29 cellular contexts compared by ENCODE assay signal in genomic region chr10:62178568-62178967, GRCh38.
DNase-seq lines count a peak whose midpoint lies in the region; ATAC-seq and TF ChIP-seq lines count a peak whose summit lies in the region.
"Had no signal": no experiment of that assay in that cellular context is flagged by ENCODE, and none has a peak within 500 bp of the region (broad histone marks: within the 10 kb centered on the region; RNA-seq: fewer than 3 reads in every experiment).

No MANE protein-coding gene starts in this region.

- POLR2A ChIA-PET in activated naive CD8-positive, alpha-beta T cell treated with anti-CD3 and anti-CD28 coated beads, Interleukin-2, amount 10 ng/mL, durations not matched to agents 7 days and 5 days (lab: Charles Lee) = interaction anchor here (1.1 kb wide), 1 partner anchor 21 kb away, joined by 3 read pairs; no protein-coding TSS in a partner anchor
- POLR2A ChIA-PET in activated CD4-positive, alpha-beta memory T cell treated with anti-CD3 and anti-CD28 coated beads, Interleukin-2, amount 10 ng/mL, durations not matched to agents 7 days and 5 days (lab: Charles Lee) = no interaction called here
- POLR2A ChIA-PET in CD8-positive, alpha-beta memory T cell (lab: Charles Lee) = no interaction called here

- intact Hi-C loops in heart left ventricle (cut with DNase I) = no loop called here

- peaks cover 0 to 10% (median 0%) of the 10 kb centered on the region in 12 donors for H3K9me3 ChIP-seq in heart left ventricle
- H3K9me3 ChIP-seq in CD8-positive, alpha-beta memory T cell (ENCODE audit: low read length) = no peaks in the 10 kb centered on the region
- H3K9me3 ChIP-seq: pancreas, right atrium auricular region, transverse colon had no signal

- no peak overlapping the region for H3K4me3 ChIP-seq in fibroblast of the aortic adventitia (ENCODE audit: low read depth, low read length)
- no peak overlapping the region for H3K4me3 ChIP-seq in heart left ventricle
- H3K4me3 ChIP-seq in CD8-positive, alpha-beta memory T cell (ENCODE audit: low read length) = no peak overlapping the region
- H3K4me3 ChIP-seq in foreskin fibroblast (ENCODE audit: low read depth in 1 of 2, low read length in 2 of 2) = no peak overlapping the region
- H3K4me3 ChIP-seq: BLaER1 treated with 17β-estradiol and CSF1 and Interleukin-3, amounts not matched to agents 10 nM and 100 nM; pancreas; right atrium auricular region; SK-N-MC; smooth muscle cell; transverse colon had no signal

- CTCF ChIA-PET in activated CD4-positive, alpha-beta memory T cell treated with anti-CD3 and anti-CD28 coated beads, Interleukin-2, amount 10 ng/mL, durations not matched to agents 7 days and 5 days (lab: Charles Lee) = no interaction called here
- CTCF ChIA-PET in CD8-positive, alpha-beta memory T cell (lab: Charles Lee) = no interaction called here

- H3K27ac Mint-ChIP-seq in activated naive CD8-positive, alpha-beta T cell treated with anti-CD3 and anti-CD28 coated beads, Interleukin-2, amount 10 ng/mL, durations not matched to agents 7 days and 5 days = peak overlapping the region; percentile 19
- no peak overlapping the region for H3K27ac Mint-ChIP-seq in activated naive CD8-positive, alpha-beta T cell treated with anti-CD3 and anti-CD28 coated beads for 36 hours
- H3K27ac Mint-ChIP-seq in activated CD4-positive, alpha-beta memory T cell treated with anti-CD3 and anti-CD28 coated beads, Interleukin-2, amount 10 ng/mL, durations not matched to agents 7 days and 5 days = peak overlapping the region; percentile 18
- H3K27ac Mint-ChIP-seq in CD8-positive, alpha-beta memory T cell = peak overlapping the region in 3 of 8 donors; percentile 29 to 73 (median 49)
- H3K27ac Mint-ChIP-seq: activated CD8-positive, alpha-beta memory T cell treated with anti-CD3 and anti-CD28 coated beads, Interleukin-2, amount 10 ng/mL, durations not matched to agents 7 days and 5 days had no signal

- TF ChIP-seq CTCF in fibroblast of the aortic adventitia (IDR thresholded peaks at IDR 0.05; ENCODE audit: insufficient read depth, low read length) = no peak
- TF ChIP-seq CTCF in heart left ventricle (IDR thresholded peaks at IDR 0.05) = no peak
- no peak for TF ChIP-seq CTCF in foreskin fibroblast (IDR thresholded peaks at IDR 0.05; ENCODE audit: low read depth, low read length)

- no peaks in the 10 kb centered on the region for H3K36me3 ChIP-seq in heart left ventricle
- H3K36me3 ChIP-seq in CD8-positive, alpha-beta memory T cell (ENCODE audit: insufficient read depth, low read length) = no peaks in the 10 kb centered on the region
- H3K36me3 ChIP-seq: pancreas, right atrium auricular region, transverse colon had no signal

- peaks cover 54% of the 10 kb centered on the region for H3K4me1 Mint-ChIP-seq in activated naive CD8-positive, alpha-beta T cell treated with anti-CD3 and anti-CD28 coated beads, Interleukin-2, amount 10 ng/mL, durations not matched to agents 7 days and 5 days
- peaks cover 52% of the 10 kb centered on the region for H3K4me1 Mint-ChIP-seq in activated naive CD8-positive, alpha-beta T cell treated with anti-CD3 and anti-CD28 coated beads for 36 hours
- peaks cover 72% of the 10 kb centered on the region for H3K4me1 Mint-ChIP-seq in activated CD4-positive, alpha-beta memory T cell treated with anti-CD3 and anti-CD28 coated beads, Interleukin-2, amount 10 ng/mL, durations not matched to agents 7 days and 5 days
- H3K4me1 Mint-ChIP-seq in CD8-positive, alpha-beta memory T cell = peaks cover 33 to 72% (median 63%) of the 10 kb centered on the region in 3 donors

- peaks cover 63% of the 10 kb centered on the region for H3K36me3 Mint-ChIP-seq in activated naive CD8-positive, alpha-beta T cell treated with anti-CD3 and anti-CD28 coated beads, Interleukin-2, amount 10 ng/mL, durations not matched to agents 7 days and 5 days
- H3K36me3 Mint-ChIP-seq in activated naive CD8-positive, alpha-beta T cell treated with anti-CD3 and anti-CD28 coated beads for 36 hours = peaks cover 40% of the 10 kb centered on the region
- H3K36me3 Mint-ChIP-seq in activated CD4-positive, alpha-beta memory T cell treated with anti-CD3 and anti-CD28 coated beads, Interleukin-2, amount 10 ng/mL, durations not matched to agents 7 days and 5 days (ENCODE audit: low read depth) = peaks cover 61% of the 10 kb centered on the region
- H3K36me3 Mint-ChIP-seq in CD8-positive, alpha-beta memory T cell = peaks cover 0 to 7% (median 0%) of the 10 kb centered on the region in 3 donors

- no peak overlapping the region for H3K27ac ChIP-seq in heart left ventricle
- H3K27ac ChIP-seq in CD8-positive, alpha-beta memory T cell (ENCODE audit: low read depth, low read length) = no peak overlapping the region
- H3K27ac ChIP-seq: BLaER1 treated with 17β-estradiol and CSF1 and Interleukin-3, amounts not matched to agents 10 nM and 100 nM; foreskin keratinocyte; pancreas; right atrium auricular region; SK-N-MC; transverse colon had no signal

- whole genome bisulfite sequencing in heart left ventricle, 4 donors = 94 to 97% (median 96%) methylated on average over 2 of the region's 2 CpGs

- TF ChIP-seq POLR2A in heart left ventricle (IDR thresholded peaks at IDR 0.05) = no peak

- H3K4me1 ChIP-seq in heart left ventricle = peaks cover 0 to 7% (median 0%) of the 10 kb centered on the region in 12 donors
- H3K4me1 ChIP-seq in CD8-positive, alpha-beta memory T cell (ENCODE audit: insufficient read depth, low read length) = peaks cover 30% of the 10 kb centered on the region
- H3K4me1 ChIP-seq: foreskin keratinocyte, pancreas, right atrium auricular region, transverse colon had no signal

- H3K9me3 Mint-ChIP-seq in activated naive CD8-positive, alpha-beta T cell treated with anti-CD3 and anti-CD28 coated beads, Interleukin-2, amount 10 ng/mL, durations not matched to agents 7 days and 5 days = peaks cover 23% of the 10 kb centered on the region
- H3K9me3 Mint-ChIP-seq in activated naive CD8-positive, alpha-beta T cell treated with anti-CD3 and anti-CD28 coated beads for 36 hours = peaks cover 38% of the 10 kb centered on the region
- peaks cover 31% of the 10 kb centered on the region for H3K9me3 Mint-ChIP-seq in activated CD4-positive, alpha-beta memory T cell treated with anti-CD3 and anti-CD28 coated beads, Interleukin-2, amount 10 ng/mL, durations not matched to agents 7 days and 5 days
- peaks cover 0 to 2% (median 0%) of the 10 kb centered on the region in 5 donors for H3K9me3 Mint-ChIP-seq in CD8-positive, alpha-beta memory T cell

- H3K27me3 ChIP-seq in heart left ventricle = no peaks in the 10 kb centered on the region
- no peaks in the 10 kb centered on the region for H3K27me3 ChIP-seq in CD8-positive, alpha-beta memory T cell (ENCODE audit: insufficient read depth, low read length, poor library complexity, severe bottlenecking)
- H3K27me3 ChIP-seq: BLaER1 treated with 17β-estradiol and CSF1 and Interleukin-3, amounts not matched to agents 10 nM and 100 nM; foreskin keratinocyte; pancreas; right atrium auricular region; transverse colon had no signal

- no peak for ATAC-seq in activated naive CD8-positive, alpha-beta T cell treated with anti-CD3 and anti-CD28 coated beads, Interleukin-2, amount 10 ng/mL, durations not matched to agents 7 days and 5 days (ENCODE audit: low read depth)
- no peak for ATAC-seq in heart left ventricle
- ATAC-seq: activated CD8-positive, alpha-beta memory T cell treated with anti-CD3 and anti-CD28 coated beads, Interleukin-2, amount 10 ng/mL, durations not matched to agents 7 days and 5 days; activated T-helper 17 cell treated with anti-CD3 and anti-CD28 coated beads, Interleukin-2, amount 50 U/mL, for 72 hours; foreskin keratinocyte; pancreas had no signal

- no peak overlapping the region for H3K4me3 Mint-ChIP-seq in activated naive CD8-positive, alpha-beta T cell treated with anti-CD3 and anti-CD28 coated beads, Interleukin-2, amount 10 ng/mL, durations not matched to agents 7 days and 5 days
- no peak overlapping the region for H3K4me3 Mint-ChIP-seq in activated naive CD8-positive, alpha-beta T cell treated with anti-CD3 and anti-CD28 coated beads for 36 hours
- no peak overlapping the region for H3K4me3 Mint-ChIP-seq in activated CD4-positive, alpha-beta memory T cell treated with anti-CD3 and anti-CD28 coated beads, Interleukin-2, amount 10 ng/mL, durations not matched to agents 7 days and 5 days
- H3K4me3 Mint-ChIP-seq in CD8-positive, alpha-beta memory T cell = no peak overlapping the region
- H3K4me3 Mint-ChIP-seq: activated CD8-positive, alpha-beta memory T cell treated with anti-CD3 and anti-CD28 coated beads, Interleukin-2, amount 10 ng/mL, durations not matched to agents 7 days and 5 days; activated T-helper 17 cell treated with anti-CD3 and anti-CD28 coated beads, Interleukin-2, amount 50 U/mL, for 72 hours had no signal

- H3K27me3 Mint-ChIP-seq in activated naive CD8-positive, alpha-beta T cell treated with anti-CD3 and anti-CD28 coated beads, Interleukin-2, amount 10 ng/mL, durations not matched to agents 7 days and 5 days = no peaks in the 10 kb centered on the region
- no peaks in the 10 kb centered on the region for H3K27me3 Mint-ChIP-seq in activated naive CD8-positive, alpha-beta T cell treated with anti-CD3 and anti-CD28 coated beads for 36 hours
- no peaks in the 10 kb centered on the region for H3K27me3 Mint-ChIP-seq in activated CD4-positive, alpha-beta memory T cell treated with anti-CD3 and anti-CD28 coated beads, Interleukin-2, amount 10 ng/mL, durations not matched to agents 7 days and 5 days
- no peaks in the 10 kb centered on the region for H3K27me3 Mint-ChIP-seq in CD8-positive, alpha-beta memory T cell
- H3K27me3 Mint-ChIP-seq: activated CD8-positive, alpha-beta memory T cell treated with anti-CD3 and anti-CD28 coated beads, Interleukin-2, amount 10 ng/mL, durations not matched to agents 7 days and 5 days; activated T-helper 17 cell treated with anti-CD3 and anti-CD28 coated beads, Interleukin-2, amount 50 U/mL, for 72 hours had no signal

- DNase-seq in activated naive CD8-positive, alpha-beta T cell treated with anti-CD3 and anti-CD28 coated beads, Interleukin-2, amount 10 ng/mL, durations not matched to agents 7 days and 5 days = no peak
- no peak for DNase-seq in activated naive CD8-positive, alpha-beta T cell treated with anti-CD3 and anti-CD28 coated beads for 36 hours
- no peak for DNase-seq in activated CD4-positive, alpha-beta memory T cell treated with anti-CD3 and anti-CD28 coated beads, Interleukin-2, amount 10 ng/mL, durations not matched to agents 7 days and 5 days
- DNase-seq in fibroblast of the aortic adventitia (ENCODE audit: low read depth) (peak; percentile 79), heart left ventricle (no peak), foreskin fibroblast (no peak)
- DNase-seq in CD8-positive, alpha-beta memory T cell = no peak
- DNase-seq: activated CD4-positive, alpha-beta T cell treated with anti-CD3 and anti-CD28 coated beads for 1 hour; activated CD8-positive, alpha-beta memory T cell treated with anti-CD3 and anti-CD28 coated beads, Interleukin-2, amount 10 ng/mL, durations not matched to agents 7 days and 5 days; amygdala; Calu3; DND-41; effector CD8-positive, alpha-beta T cell; foreskin keratinocyte; KG1; mammary epithelial cell; MM.1S; NCI-H1417; NCI-H2081 treated with DMSO at 0.1 percent for 48 hours; NCI-H446; NCI-H774; pancreas; stimulated activated CD4-positive, alpha-beta T cell treated with anti-CD3 and anti-CD28 coated beads, Interleukin-1b, Interleukin-23, amount 100 ng/mL, for 48 hours; transverse colon had no signal
